In genomic region chr5:159339451-159339850, GRCh38 we compare ENCODE assay signal across 1 cellular context.
TF ChIP-seq lines count a peak whose summit lies in the region.

No MANE protein-coding gene starts in this region.

TF ChIP-seq in HCT116, 20 proteins besides CTCF, POLR2A, EP300 and RAD21 (continued from another document):
- TF ChIP-seq, protein P1, sequence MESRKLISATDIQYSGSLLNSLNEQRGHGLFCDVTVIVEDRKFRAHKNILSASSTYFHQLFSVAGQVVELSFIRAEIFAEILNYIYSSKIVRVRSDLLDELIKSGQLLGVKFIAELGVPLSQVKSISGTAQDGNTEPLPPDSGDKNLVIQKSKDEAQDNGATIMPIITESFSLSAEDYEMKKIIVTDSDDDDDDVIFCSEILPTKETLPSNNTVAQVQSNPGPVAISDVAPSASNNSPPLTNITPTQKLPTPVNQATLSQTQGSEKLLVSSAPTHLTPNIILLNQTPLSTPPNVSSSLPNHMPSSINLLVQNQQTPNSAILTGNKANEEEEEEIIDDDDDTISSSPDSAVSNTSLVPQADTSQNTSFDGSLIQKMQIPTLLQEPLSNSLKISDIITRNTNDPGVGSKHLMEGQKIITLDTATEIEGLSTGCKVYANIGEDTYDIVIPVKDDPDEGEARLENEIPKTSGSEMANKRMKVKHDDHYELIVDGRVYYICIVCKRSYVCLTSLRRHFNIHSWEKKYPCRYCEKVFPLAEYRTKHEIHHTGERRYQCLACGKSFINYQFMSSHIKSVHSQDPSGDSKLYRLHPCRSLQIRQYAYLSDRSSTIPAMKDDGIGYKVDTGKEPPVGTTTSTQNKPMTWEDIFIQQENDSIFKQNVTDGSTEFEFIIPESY (IDR thresholded peaks at IDR 0.05; ENCODE audit: extremely low read depth, insufficient replicate concordance, low read length): no peak
- 0 out of 2 replicates have a peak, but pooled peaks have one; percentile 38 for TF ChIP-seq SRF (IDR thresholded peaks at IDR 0.05; ENCODE audit: low read depth)
- TF ChIP-seq ATF3 (IDR thresholded peaks at IDR 0.05): no peak
- TF ChIP-seq ZFX (IDR thresholded peaks at IDR 0.05): no peak
- TF ChIP-seq FOSL1 (IDR thresholded peaks at IDR 0.05; ENCODE audit: low read depth): peak; percentile 42; the same call in 1 of the 2 replicates
- no peak for TF ChIP-seq ZNF274 (IDR thresholded peaks at IDR 0.05; ENCODE audit: low read depth, low read length)
- no peak for TF ChIP-seq SIN3A (IDR thresholded peaks at IDR 0.05; ENCODE audit: low read depth)
- TF ChIP-seq TCF7L2 (IDR thresholded peaks at IDR 0.05; ENCODE audit: borderline replicate concordance, extremely low read depth, insufficient read depth, insufficient read length): peak; percentile 60
- TF ChIP-seq, protein P2, sequence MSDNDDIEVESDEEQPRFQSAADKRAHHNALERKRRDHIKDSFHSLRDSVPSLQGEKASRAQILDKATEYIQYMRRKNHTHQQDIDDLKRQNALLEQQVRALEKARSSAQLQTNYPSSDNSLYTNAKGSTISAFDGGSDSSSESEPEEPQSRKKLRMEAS (IDR thresholded peaks at IDR 0.05): no peak
- TF ChIP-seq POLR2AphosphoS5 (IDR thresholded peaks at IDR 0.05; ENCODE audit: low read depth, low read length): no peak
- no peak for TF ChIP-seq EZH2 (IDR thresholded peaks at IDR 0.05)
- TF ChIP-seq CEBPB (IDR thresholded peaks at IDR 0.05; ENCODE audit: low read depth): 0 out of 2 replicates have a peak, but pooled peaks have one; percentile 13
